18 cellular contexts compared by ENCODE assay signal in the genomic region with DNA sequence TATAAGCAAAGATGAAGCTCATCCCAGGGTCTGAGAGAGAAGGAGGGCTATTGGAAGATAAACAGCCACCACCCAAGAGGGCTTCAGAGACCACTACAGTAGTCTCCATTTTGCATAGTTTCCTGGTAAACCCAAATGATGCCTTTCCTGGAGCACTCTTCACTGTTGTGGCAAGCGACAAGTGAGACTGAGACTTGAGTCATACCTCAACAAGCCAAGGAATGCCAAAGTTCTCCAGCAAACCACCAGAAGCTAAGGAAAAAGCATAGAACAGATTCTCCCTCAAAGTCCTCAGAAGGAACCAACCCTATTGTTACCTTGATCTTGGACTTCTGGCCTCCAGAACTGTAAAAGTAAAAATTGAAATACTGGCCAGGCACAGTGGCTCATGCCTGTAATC.
A peak's percentile ranks its signal among the peaks of the same experiment; 100 is the strongest.
DNase-seq lines count a peak whose midpoint lies in the region; FAIRE-seq and TF ChIP-seq lines count a peak whose summit lies in the region.
"Had no signal": no experiment of that assay in that cellular context is flagged by ENCODE, and none has a peak within 500 bp of the region (broad histone marks: within the 10 kb centered on the region; RNA-seq: fewer than 3 reads in every experiment).

No MANE protein-coding gene starts in this region.

- peaks cover 2% of the 10 kb centered on the region; the same call in 1 of the 2 replicates for H3K27me3 ChIP-seq in Caco-2 (replicated peaks; ENCODE audit: control insufficient read depth, insufficient read depth, low read length)

- POLR2A ChIA-PET in Caco-2 (lab: Charles Lee), result no interaction called here

- H3K9me3 ChIP-seq in Caco-2, result no peaks in the 10 kb centered on the region
- H3K9me3 ChIP-seq: SJCRH30 had no signal

- peaks cover 31% of the 10 kb centered on the region for H3K27me3 Mint-ChIP-seq in Caco-2 (ENCODE audit: insufficient read depth, unreplicated experiment)

- DNase-seq in EL (peak; percentile 33), NCI-H226 (peak; percentile 31), foreskin fibroblast (peak; percentile 9 to 31), urothelium cell line (ENCODE audit: low spot score) (peak; percentile 20), NCI-H1417 (lab: John Stamatoyannopoulos, UW) (no peak), pons (ENCODE audit: low spot score) (no peak), Caco-2 (no peak)
- DNase-seq: H7, IMR-90, Karpas-422, MM.1S, NCI-H1092 treated with DMSO at 0.1 percent for 48 hours, NCI-H187 treated with DMSO at 0.1 percent for 48 hours, NCI-H446 treated with DMSO at 0.1 percent for 48 hours, NCI-H748 treated with DMSO at 0.1 percent for 48 hours, SJCRH30 had no signal

- H3K4me3 ChIP-seq in foreskin fibroblast (ENCODE audit: low read depth in 1 of 2, low read length in 2 of 2), result no peak overlapping the region
- no peak overlapping the region for H3K4me3 ChIP-seq in Caco-2 (ENCODE audit: low read depth, low read length)
- H3K4me3 ChIP-seq: PC-9, SJCRH30 had no signal

- CTCF ChIA-PET in Caco-2 (lab: Charles Lee), result no interaction called here

- intact Hi-C loops in Caco-2 (cut with micrococcal nuclease; ENCODE audit: unreplicated experiment), result no loop called here

- no peaks in the 10 kb centered on the region for H3K4me1 ChIP-seq in Caco-2
- H3K4me1 ChIP-seq: SJCRH30 had no signal

- FAIRE-seq in urothelium cell line (lab: Jason Lieb, UNC), result no peak
- FAIRE-seq: GM12892 had no signal

- H3K9me3 Mint-ChIP-seq in Caco-2 (ENCODE audit: unreplicated experiment), result no peaks in the 10 kb centered on the region

- H3K36me3 ChIP-seq in Caco-2 (ENCODE audit: control insufficient read depth, insufficient read depth, low read length), result no peaks in the 10 kb centered on the region
- H3K36me3 ChIP-seq: SJCRH30 had no signal

- H3K4me3 Mint-ChIP-seq in Caco-2 (ENCODE audit: unreplicated experiment), result no peak overlapping the region

- no peak overlapping the region for H3K27ac Mint-ChIP-seq in Caco-2 (ENCODE audit: unreplicated experiment)

- peaks cover 12% of the 10 kb centered on the region for H3K4me1 Mint-ChIP-seq in Caco-2 (ENCODE audit: low read depth, unreplicated experiment)

- BruUV-seq in Caco-2 (replicated peaks; lab: Mats Ljungman, UMichigan), result no TSS peak

- H3K36me3 Mint-ChIP-seq in Caco-2 (ENCODE audit: insufficient read depth, unreplicated experiment), result no peaks in the 10 kb centered on the region

- TF ChIP-seq CTCF in foreskin fibroblast (IDR thresholded peaks at IDR 0.05; ENCODE audit: low read depth, low read length) (no peak), Caco-2 (IDR thresholded peaks at IDR 0.05; ENCODE audit: insufficient read depth in 1 of 2, low read depth in 1 of 2, low read length in 1 of 2, severe bottlenecking in 1 of 2, unreplicated experiment in 1 of 2) (no peak)

Comparison
In these comparisons a context has a peak if more than half of its experiments do, and no peak if none do; other contexts are left out.
1. DNase-seq: peak in EL (single experiment), NCI-H226 (single experiment), foreskin fibroblast (2 of 2) and urothelium cell line (single experiment); none in NCI-H1417 (0 of 3), pons (single experiment) and Caco-2 (0 of 2).